17 cellular contexts compared by ENCODE assay signal in the genomic region with DNA sequence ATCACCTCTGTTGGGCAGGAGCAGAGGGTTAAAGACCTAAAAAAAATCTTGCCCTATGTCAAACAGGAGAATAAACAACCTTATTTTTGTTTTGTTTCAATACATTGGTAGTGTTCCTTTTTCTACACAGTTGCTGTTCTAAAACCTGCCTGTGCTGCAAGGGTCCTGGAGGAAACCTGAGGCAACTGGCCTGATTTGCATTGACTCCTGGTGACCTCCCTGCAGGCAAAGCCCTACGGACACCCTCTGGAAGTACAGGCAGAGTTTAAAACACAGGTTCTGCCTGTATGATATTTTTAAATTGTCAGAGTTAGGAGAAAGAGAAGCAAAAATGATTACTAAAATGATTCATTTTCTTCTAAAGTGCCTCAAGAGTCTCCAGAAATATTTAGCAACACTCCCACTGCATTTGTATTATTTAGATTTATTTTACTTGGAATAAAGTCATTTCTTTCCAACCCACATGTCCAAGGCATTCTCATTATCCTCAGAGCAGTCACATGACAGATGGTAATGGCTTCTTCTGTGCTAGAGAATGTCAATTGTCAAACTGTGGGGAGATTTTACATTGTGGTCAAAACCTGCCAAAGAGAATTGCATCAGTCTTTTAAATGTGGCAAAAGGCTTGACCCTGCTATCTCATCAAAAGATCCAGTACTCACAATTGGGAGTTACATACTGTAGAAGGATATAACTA.
A peak's percentile ranks its signal among the peaks of the same experiment; 100 is the strongest.
DNase-seq lines count a peak whose midpoint lies in the region; ATAC-seq and TF ChIP-seq lines count a peak whose summit lies in the region.
"Had no signal": no experiment of that assay in that cellular context is flagged by ENCODE, and none has a peak within 500 bp of the region (broad histone marks: within the 10 kb centered on the region; RNA-seq: fewer than 3 reads in every experiment).

No MANE protein-coding gene starts in this region.

- no peaks in the 10 kb centered on the region for H3K36me3 Mint-ChIP-seq in WTC11
- H3K36me3 Mint-ChIP-seq in T-helper 2 cell treated with Interferon-gamma antibody and Interleukin-4, amounts not matched to agents 5 μg/mL and 100 μg/mL, for 36 hours (ENCODE audit: low read depth), result no peaks in the 10 kb centered on the region
- no peaks in the 10 kb centered on the region for H3K36me3 Mint-ChIP-seq in CD8-positive, alpha-beta T cell
- no peaks in the 10 kb centered on the region for H3K36me3 Mint-ChIP-seq in endothelial cell (ENCODE audit: low read depth, unreplicated experiment)
- H3K36me3 Mint-ChIP-seq: naive thymus-derived CD4-positive, alpha-beta T cell; T-cell had no signal

- DNase-seq in GM12865 (ENCODE audit: low read depth) (peak; percentile 56), WTC11 (ENCODE audit: low spot score) (peak; percentile 29), iris pigment epithelial cell (ENCODE audit: low read depth) (peak; percentile 3), endothelial cell (ENCODE audit: low spot score) (no peak), NCI-H2081 (lab: John Stamatoyannopoulos, UW) (no peak)
- no peak for DNase-seq in T-helper 2 cell treated with Interferon-gamma antibody and Interleukin-4, amounts not matched to agents 5 μg/mL and 100 μg/mL, for 36 hours (ENCODE audit: low spot score)
- DNase-seq in CD8-positive, alpha-beta T cell, result no peak
- DNase-seq: activated T-cell treated with anti-CD3 and anti-CD28 coated beads, Interleukin-2, amount 50 U/mL, for 1 hour; effector CD8-positive, alpha-beta T cell; naive thymus-derived CD4-positive, alpha-beta T cell; NCI-H1105 treated with DMSO at 0.1 percent for 48 hours; right cardiac atrium; stimulated activated CD4-positive, alpha-beta T cell treated with anti-CD3 and anti-CD28 coated beads, Interleukin-2, amount 100 ng/mL, for 48 hours; T-cell had no signal

- H3K4me3 Mint-ChIP-seq in WTC11 (no peak overlapping the region), endothelial cell (ENCODE audit: unreplicated experiment) (no peak overlapping the region)
- H3K4me3 Mint-ChIP-seq in T-helper 2 cell treated with Interferon-gamma antibody and Interleukin-4, amounts not matched to agents 5 μg/mL and 100 μg/mL, for 36 hours, result no peak overlapping the region
- no peak overlapping the region for H3K4me3 Mint-ChIP-seq in CD8-positive, alpha-beta T cell
- H3K4me3 Mint-ChIP-seq: naive thymus-derived CD4-positive, alpha-beta T cell; T-cell had no signal

- H3K4me3 ChIP-seq in GM12865 (ENCODE audit: low read depth, low read length), result no peak overlapping the region
- H3K4me3 ChIP-seq in CD8-positive, alpha-beta T cell (ENCODE audit: low read depth, low read length), result no peak overlapping the region

- no peaks in the 10 kb centered on the region for H3K4me1 ChIP-seq in CD8-positive, alpha-beta T cell (ENCODE audit: insufficient read depth, low read length)

- no peak overlapping the region for H3K27ac ChIP-seq in CD8-positive, alpha-beta T cell (ENCODE audit: low read depth, low read length)

- peaks cover 48% of the 10 kb centered on the region for H3K4me1 Mint-ChIP-seq in WTC11
- no peaks in the 10 kb centered on the region for H3K4me1 Mint-ChIP-seq in T-helper 2 cell treated with Interferon-gamma antibody and Interleukin-4, amounts not matched to agents 5 μg/mL and 100 μg/mL, for 36 hours (ENCODE audit: low read depth)
- H3K4me1 Mint-ChIP-seq in CD8-positive, alpha-beta T cell (ENCODE audit: low read depth), result no peaks in the 10 kb centered on the region
- H3K4me1 Mint-ChIP-seq in endothelial cell (ENCODE audit: unreplicated experiment), result no peaks in the 10 kb centered on the region
- H3K4me1 Mint-ChIP-seq: naive thymus-derived CD4-positive, alpha-beta T cell; T-cell had no signal

- H3K27ac Mint-ChIP-seq in WTC11, result no peak overlapping the region
- H3K27ac Mint-ChIP-seq in T-helper 2 cell treated with Interferon-gamma antibody and Interleukin-4, amounts not matched to agents 5 μg/mL and 100 μg/mL, for 36 hours, result no peak overlapping the region
- H3K27ac Mint-ChIP-seq in CD8-positive, alpha-beta T cell, result no peak overlapping the region
- H3K27ac Mint-ChIP-seq in endothelial cell (ENCODE audit: unreplicated experiment), result no peak overlapping the region
- H3K27ac Mint-ChIP-seq: naive thymus-derived CD4-positive, alpha-beta T cell; T-cell had no signal

- H3K27me3 ChIP-seq in CD8-positive, alpha-beta T cell (ENCODE audit: insufficient read depth, low read length), result no peaks in the 10 kb centered on the region

- no peaks in the 10 kb centered on the region for H3K27me3 Mint-ChIP-seq in WTC11 (ENCODE audit: low read depth)
- H3K27me3 Mint-ChIP-seq in T-helper 2 cell treated with Interferon-gamma antibody and Interleukin-4, amounts not matched to agents 5 μg/mL and 100 μg/mL, for 36 hours (ENCODE audit: low read depth), result no peaks in the 10 kb centered on the region
- H3K27me3 Mint-ChIP-seq in CD8-positive, alpha-beta T cell (ENCODE audit: low read depth), result no peaks in the 10 kb centered on the region
- H3K27me3 Mint-ChIP-seq in endothelial cell (ENCODE audit: unreplicated experiment), result peaks cover 2% of the 10 kb centered on the region
- H3K27me3 Mint-ChIP-seq: naive thymus-derived CD4-positive, alpha-beta T cell; T-cell had no signal

- H3K36me3 ChIP-seq in CD8-positive, alpha-beta T cell (ENCODE audit: insufficient read depth, low read length), result no peaks in the 10 kb centered on the region

- CTCF ChIA-PET in WTC11 (lab: Charles Lee), result no interaction called here
- CTCF ChIA-PET in CD8-positive, alpha-beta T cell (lab: Charles Lee), result no interaction called here

- no peak for TF ChIP-seq CTCF in GM12865 (IDR thresholded peaks at IDR 0.05; ENCODE audit: insufficient read depth, low read depth, low read length, missing control alignments)
- TF ChIP-seq CTCF in WTC11 (IDR thresholded peaks at IDR 0.05), result no peak
- TF ChIP-seq CTCF in CD8-positive, alpha-beta T cell (IDR thresholded peaks at IDR 0.05), result no peak
- TF ChIP-seq CTCF in endothelial cell (IDR thresholded peaks at IDR 0.05; ENCODE audit: unreplicated experiment), result no peak

- H3K9me3 Mint-ChIP-seq in WTC11, result no peaks in the 10 kb centered on the region
- no peaks in the 10 kb centered on the region for H3K9me3 Mint-ChIP-seq in T-helper 2 cell treated with Interferon-gamma antibody and Interleukin-4, amounts not matched to agents 5 μg/mL and 100 μg/mL, for 36 hours
- no peaks in the 10 kb centered on the region for H3K9me3 Mint-ChIP-seq in CD8-positive, alpha-beta T cell
- H3K9me3 Mint-ChIP-seq in endothelial cell (ENCODE audit: unreplicated experiment), result no peaks in the 10 kb centered on the region

- H3K9me3 ChIP-seq in CD8-positive, alpha-beta T cell (ENCODE audit: low read length), result no peaks in the 10 kb centered on the region

- POLR2A ChIA-PET in WTC11 (lab: Charles Lee), result no interaction called here
- POLR2A ChIA-PET in CD8-positive, alpha-beta T cell (lab: Charles Lee), result no interaction called here

- intact Hi-C loops in CD8-positive, alpha-beta T cell (cut with DNase I, micrococcal nuclease), result loop anchor here in 1 of 2 experiments (5.0 kb wide), 1 partner anchor 1468 kb away; no protein-coding TSS in a partner anchor

- ATAC-seq in HG02571 (IDR thresholded peaks at IDR 0.05; ENCODE audit: unreplicated experiment) (peak; percentile 52), WTC11 (peak; percentile 89)
- ATAC-seq in CD8-positive, alpha-beta T cell, result no peak
- ATAC-seq: HepG2; naive thymus-derived CD4-positive, alpha-beta T cell; Panc1; right cardiac atrium; T-cell had no signal

TF ChIP-seq in WTC11, 78 proteins besides CTCF, POLR2A, EP300 and RAD21:
- TF ChIP-seq, protein P1, sequence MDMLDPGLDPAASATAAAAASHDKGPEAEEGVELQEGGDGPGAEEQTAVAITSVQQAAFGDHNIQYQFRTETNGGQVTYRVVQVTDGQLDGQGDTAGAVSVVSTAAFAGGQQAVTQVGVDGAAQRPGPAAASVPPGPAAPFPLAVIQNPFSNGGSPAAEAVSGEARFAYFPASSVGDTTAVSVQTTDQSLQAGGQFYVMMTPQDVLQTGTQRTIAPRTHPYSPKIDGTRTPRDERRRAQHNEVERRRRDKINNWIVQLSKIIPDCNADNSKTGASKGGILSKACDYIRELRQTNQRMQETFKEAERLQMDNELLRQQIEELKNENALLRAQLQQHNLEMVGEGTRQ (CRISPR knock-in tag; IDR thresholded peaks at IDR 0.05), result peak; percentile 63
- no peak for TF ChIP-seq CREB1 (CRISPR knock-in tag; IDR thresholded peaks at IDR 0.05)
- TF ChIP-seq, protein P2, sequence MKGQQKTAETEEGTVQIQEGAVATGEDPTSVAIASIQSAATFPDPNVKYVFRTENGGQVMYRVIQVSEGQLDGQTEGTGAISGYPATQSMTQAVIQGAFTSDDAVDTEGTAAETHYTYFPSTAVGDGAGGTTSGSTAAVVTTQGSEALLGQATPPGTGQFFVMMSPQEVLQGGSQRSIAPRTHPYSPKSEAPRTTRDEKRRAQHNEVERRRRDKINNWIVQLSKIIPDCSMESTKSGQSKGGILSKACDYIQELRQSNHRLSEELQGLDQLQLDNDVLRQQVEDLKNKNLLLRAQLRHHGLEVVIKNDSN (CRISPR knock-in tag; IDR thresholded peaks at IDR 0.05), result peak; percentile 48; the same call in 1 of the 2 replicates

Comparison
In these comparisons a context has a peak if more than half of its experiments do, and no peak if none do; other contexts are left out.
1. DNase-seq: peak in GM12865 (single experiment), WTC11 (single experiment) and iris pigment epithelial cell (single experiment); none in T-helper 2 cell treated with Interferon-gamma antibody and Interleukin-4, amounts not matched to agents 5 μg/mL and 100 μg/mL, for 36 hours (single experiment), CD8-positive, alpha-beta T cell (0 of 7), endothelial cell (single experiment) and NCI-H2081 (0 of 2).